In the genomic region with DNA sequence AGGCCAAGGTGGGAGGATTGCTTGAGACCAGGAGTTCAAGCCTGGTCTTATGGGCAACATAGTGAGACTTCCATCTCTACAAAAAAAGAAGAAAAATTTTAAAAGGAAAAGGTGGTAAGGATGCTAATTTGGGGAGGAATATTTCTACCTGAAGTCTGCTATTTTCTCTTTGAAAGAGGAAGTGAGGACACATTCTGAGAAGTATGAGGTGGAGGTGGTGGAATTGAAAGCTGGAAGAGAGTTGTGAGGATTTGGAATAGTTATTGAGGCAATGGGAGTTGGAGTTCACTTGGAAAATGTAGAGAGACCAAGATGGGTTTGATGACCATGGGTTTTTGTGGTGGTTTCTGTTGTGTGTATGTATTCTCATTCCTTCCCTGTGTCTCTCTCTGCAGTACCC, we compare ENCODE assay signal across 23 cellular contexts. TPM values are rescaled to one million over a fixed set of nuclear protein-coding genes. Genes with fewer than 3 reads are reported as not detected.
DNase-seq lines count a peak whose midpoint lies in the region; ATAC-seq and TF ChIP-seq lines count a peak whose summit lies in the region.
"Had no signal": no experiment of that assay in that cellular context is flagged by ENCODE, and none has a peak within 500 bp of the region (broad histone marks: within the 10 kb centered on the region; RNA-seq: fewer than 3 reads in every experiment).

No MANE protein-coding gene starts in this region.

- H3K4me3 Mint-ChIP-seq in activated naive CD4-positive, alpha-beta T cell treated with anti-CD3 and anti-CD28 coated beads, Interleukin-2, amount 50 U/mL, for 24 hours = peak overlapping the region; percentile 7
- no peak overlapping the region for H3K4me3 Mint-ChIP-seq in activated B cell treated with CpG ODN at 0.5 μM for 24 hours
- H3K4me3 Mint-ChIP-seq in effector memory CD8-positive, alpha-beta T cell = peak overlapping the region; percentile 2 to 24
- H3K4me3 Mint-ChIP-seq: activated CD8-positive, alpha-beta memory T cell treated with anti-CD3 and anti-CD28 coated beads, Interleukin-2, amount 10 ng/mL, durations not matched to agents 7 days and 5 days had no signal

- CTCF ChIA-PET in activated B cell treated with CpG ODN at 0.5 μM for 24 hours (lab: Charles Lee) = interaction anchor here (0.7 to 4.6 kb wide), 4 partner anchors 17 to 329 kb away, joined by 3 to 32 read pairs (median 5); no protein-coding TSS in a partner anchor

- DNase-seq in activated naive CD4-positive, alpha-beta T cell treated with Interleukin-2 at 50 U/mL for 16 hours = no peak
- no peak for DNase-seq in activated B cell treated with CpG ODN at 0.5 μM for 24 hours
- DNase-seq in effector memory CD8-positive, alpha-beta T cell = no peak
- DNase-seq in SKM-1 (lab: John Stamatoyannopoulos, UW; ENCODE audit: unreplicated experiment) = no peak
- DNase-seq in glomerular visceral epithelial cell (ENCODE audit: extremely low spot score) = no peak
- no peak for DNase-seq in G401 (ENCODE audit: low spot score)
- DNase-seq: activated CD4-positive, alpha-beta T cell treated with anti-CD3 and anti-CD28 coated beads for 1 hour; activated CD8-positive, alpha-beta memory T cell treated with anti-CD3 and anti-CD28 coated beads, Interleukin-2, amount 10 ng/mL, durations not matched to agents 7 days and 5 days; body of pancreas; glutamatergic neuron; GM23248; Kasumi-1; left lung; mesendoderm; NCI-H1436 treated with DMSO at 0.1 percent for 48 hours; NCI-H446; NCI-H82; occipital lobe; psoas muscle; RPMI8226; T-helper 2 cell; trophoblast cell had no signal

- POLR2A ChIA-PET in activated B cell treated with CpG ODN at 0.5 μM for 24 hours (lab: Charles Lee) = interaction anchor here (1.3 kb wide), 1 partner anchor 612 kb away, joined by 4 read pairs; no protein-coding TSS in a partner anchor

- H3K4me1 Mint-ChIP-seq in activated naive CD4-positive, alpha-beta T cell treated with anti-CD3 and anti-CD28 coated beads, Interleukin-2, amount 50 U/mL, for 24 hours = peaks cover 87% of the 10 kb centered on the region
- H3K4me1 Mint-ChIP-seq in activated B cell treated with CpG ODN at 0.5 μM for 24 hours = peaks cover 69% of the 10 kb centered on the region
- peaks cover 39 to 59% of the 10 kb centered on the region in 2 donors for H3K4me1 Mint-ChIP-seq in effector memory CD8-positive, alpha-beta T cell (ENCODE audit: low read depth in 2 of 2)

- ATAC-seq in activated B cell treated with CpG ODN at 0.5 μM for 24 hours (ENCODE audit: low read depth) = no peak
- ATAC-seq in effector memory CD8-positive, alpha-beta T cell (replicated peaks) = no peak
- ATAC-seq: activated CD8-positive, alpha-beta memory T cell treated with anti-CD3 and anti-CD28 coated beads, Interleukin-2, amount 10 ng/mL, durations not matched to agents 7 days and 5 days; body of pancreas; left lung; psoas muscle had no signal

- peaks cover 4% of the 10 kb centered on the region for H3K9me3 Mint-ChIP-seq in activated naive CD4-positive, alpha-beta T cell treated with anti-CD3 and anti-CD28 coated beads, Interleukin-2, amount 50 U/mL, for 24 hours
- H3K9me3 Mint-ChIP-seq in activated B cell treated with CpG ODN at 0.5 μM for 24 hours = no peaks in the 10 kb centered on the region
- no peaks in the 10 kb centered on the region for H3K9me3 Mint-ChIP-seq in effector memory CD8-positive, alpha-beta T cell

- in situ Hi-C loops in G401 (cut with HindIII; ENCODE audit: low sequenced_read_pairs) = no loop called here

- no peak for TF ChIP-seq CTCF in activated B cell treated with CpG ODN at 0.5 μM for 24 hours (IDR thresholded peaks at IDR 0.05)

- peaks cover 10% of the 10 kb centered on the region for H3K36me3 Mint-ChIP-seq in activated naive CD4-positive, alpha-beta T cell treated with anti-CD3 and anti-CD28 coated beads, Interleukin-2, amount 50 U/mL, for 24 hours
- peaks cover 24% of the 10 kb centered on the region for H3K36me3 Mint-ChIP-seq in activated B cell treated with CpG ODN at 0.5 μM for 24 hours (ENCODE audit: low read depth)
- peaks cover 32% of the 10 kb centered on the region for H3K36me3 Mint-ChIP-seq in effector memory CD8-positive, alpha-beta T cell (ENCODE audit: insufficient read depth)

- no peaks in the 10 kb centered on the region for H3K27me3 Mint-ChIP-seq in activated naive CD4-positive, alpha-beta T cell treated with anti-CD3 and anti-CD28 coated beads, Interleukin-2, amount 50 U/mL, for 24 hours
- no peaks in the 10 kb centered on the region for H3K27me3 Mint-ChIP-seq in activated B cell treated with CpG ODN at 0.5 μM for 24 hours
- no peaks in the 10 kb centered on the region for H3K27me3 Mint-ChIP-seq in effector memory CD8-positive, alpha-beta T cell
- H3K27me3 Mint-ChIP-seq: activated CD8-positive, alpha-beta memory T cell treated with anti-CD3 and anti-CD28 coated beads, Interleukin-2, amount 10 ng/mL, durations not matched to agents 7 days and 5 days had no signal

- H3K27ac Mint-ChIP-seq in activated naive CD4-positive, alpha-beta T cell treated with anti-CD3 and anti-CD28 coated beads, Interleukin-2, amount 50 U/mL, for 24 hours = no peak overlapping the region
- peak overlapping the region; percentile 59 for H3K27ac Mint-ChIP-seq in activated B cell treated with CpG ODN at 0.5 μM for 24 hours
- H3K27ac Mint-ChIP-seq in effector memory CD8-positive, alpha-beta T cell = peak overlapping the region; percentile 0 to 54
- H3K27ac Mint-ChIP-seq: activated CD8-positive, alpha-beta memory T cell treated with anti-CD3 and anti-CD28 coated beads, Interleukin-2, amount 10 ng/mL, durations not matched to agents 7 days and 5 days had no signal

- intact Hi-C loops in activated B cell treated with CpG ODN at 0.5 μM for 24 hours (cut with micrococcal nuclease) = loop anchor here (10.0 kb wide), 1 partner anchor 244 kb away; no protein-coding TSS in a partner anchor

RNA-seq across cellular contexts. Expression of a gene that starts 29.3 kb away (rescaled TPM):
- total RNA-seq in activated B cell treated with CpG ODN at 0.5 μM for 24 hours = 83.2 and 95.8 TPM in 2 replicates
- 116 and 156 TPM in 2 replicates for total RNA-seq in G401 (2014; rRNA removed; shearing (Covaris generic))
